In genomic region chr1:27956761-27957160, GRCh38 we compare ENCODE assay signal across 1 cellular context.
TF ChIP-seq lines count a peak whose summit lies in the region.

No MANE protein-coding gene starts in this region.

TF ChIP-seq in HepG2, 621 proteins besides CTCF, POLR2A, EP300 and RAD21:
- TF ChIP-seq FLYWCH1 (CRISPR knock-in tag; IDR thresholded peaks at IDR 0.05) (no peak), ZNF260 (CRISPR knock-in tag; IDR thresholded peaks at IDR 0.05; ENCODE audit: borderline replicate concordance, low read depth) (no peak)
